Comparison of ENCODE assay signal across 8 cellular contexts in the genomic region with DNA sequence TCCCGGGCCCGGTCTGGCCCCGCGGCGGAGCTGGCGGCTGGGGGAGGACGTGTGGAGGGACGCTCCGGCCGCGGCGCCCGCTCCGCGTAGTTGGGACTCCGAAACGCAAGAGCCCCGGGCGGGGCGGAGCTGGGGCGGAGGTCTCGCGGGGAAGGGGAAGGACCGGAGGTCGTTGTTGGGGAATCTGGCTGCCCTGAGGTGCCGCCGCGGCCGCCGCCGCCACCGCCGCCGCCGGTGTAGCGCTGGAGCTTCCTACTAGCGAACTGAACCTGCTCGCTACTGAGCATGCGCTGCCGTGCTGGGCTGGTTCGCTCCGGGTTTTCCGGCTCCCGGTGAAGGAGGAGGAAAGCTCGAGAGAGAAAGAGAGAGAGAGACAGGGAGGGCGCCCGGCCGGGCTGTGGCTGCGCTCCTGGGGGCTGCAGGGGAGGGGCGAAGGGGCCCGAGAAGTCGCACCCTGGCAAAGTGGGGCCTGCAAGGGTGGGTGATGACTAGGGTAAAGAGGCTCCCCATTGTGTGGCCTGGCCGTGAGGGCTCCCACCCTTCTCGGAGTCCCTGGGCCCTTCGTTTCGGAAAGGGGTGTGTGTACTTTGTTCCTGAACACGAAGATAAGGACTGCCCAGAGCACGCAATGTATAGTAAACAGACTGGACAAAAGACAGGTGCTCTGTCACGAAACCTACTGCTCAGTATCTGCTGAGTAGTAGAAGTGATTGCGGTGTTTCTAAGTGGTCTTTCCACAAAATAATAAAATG. TPM values are rescaled to one million over a fixed set of nuclear protein-coding genes. Genes with fewer than 3 reads are reported as not detected.
DNase-seq lines count a peak whose midpoint lies in the region; ATAC-seq and TF ChIP-seq lines count a peak whose summit lies in the region.

A gene (minus strand): TSS at position 281 of the 752 bp plus-strand sequence. CDS start 629 bp downstream, outside the sequence.

- H3K27me3 Mint-ChIP-seq in T-cell = no peaks in the 10 kb centered on the region

- H3K9me3 Mint-ChIP-seq in T-cell = no peaks in the 10 kb centered on the region

- H3K4me3 Mint-ChIP-seq in T-cell = peak within 1 kb of the TSS; percentile 90 to 98 (median 93)

- TF ChIP-seq CTCF in GM13977 (IDR thresholded peaks at IDR 0.05; ENCODE audit: extremely low read depth, insufficient read depth, missing control alignments) (no peak), transverse colon (IDR thresholded peaks at IDR 0.05) (no peak)

- H3K4me1 ChIP-seq in transverse colon = peaks cover 18 to 67% (median 35%) of the 10 kb centered on the region in 4 donors

- H3K36me3 Mint-ChIP-seq in T-cell = peaks cover 28% of the 10 kb centered on the region

- H3K27ac ChIP-seq in adipose tissue (ENCODE audit: low read depth, low read length) (peak within 1 kb of the TSS; percentile 60), transverse colon (peak within 1 kb of the TSS; percentile 93 to 97 (median 97))

- intact Hi-C loops in cardiac septum (cut with DNase I) = loop anchor here (5.0 kb wide), 1 partner anchor 59 kb away; no protein-coding TSS in a partner anchor
- intact Hi-C loops in transverse colon (cut with DNase I; ENCODE audit: low total_unique reads) = loop anchor here (10.0 kb wide), 1 partner anchor 104 kb away; no protein-coding TSS in a partner anchor

- peak; percentile 93 for DNase-seq in GM13977 (ENCODE audit: low spot score)
- DNase-seq in NCI-H146 (lab: John Stamatoyannopoulos, UW) = peak; percentile 96
- DNase-seq in T-cell = peak; percentile 82 to 92 (median 88)
- DNase-seq in cardiac septum (ENCODE audit: low spot score) = peak; percentile 98
- DNase-seq in pons (ENCODE audit: low spot score) = peak; percentile 89
- peak; percentile 98 for DNase-seq in transverse colon

- CTCF ChIA-PET in T-cell (lab: Charles Lee) = interaction anchor here (0.5 to 3.8 kb wide), 6 partner anchors 62 to 174 kb away, joined by 3 to 32 read pairs (median 4); no protein-coding TSS in a partner anchor

- no peaks in the 10 kb centered on the region for H3K9me3 ChIP-seq in transverse colon

- peak within 1 kb of the TSS; percentile 98 for H3K27ac Mint-ChIP-seq in T-cell

- POLR2A ChIA-PET in T-cell (lab: Charles Lee) = interaction anchor here (0.6 to 1.0 kb wide), 3 partner anchors 22 to 342 kb away, joined by 3 to 14 read pairs (median 4); no protein-coding TSS in a partner anchor

- peaks cover 63 to 78% (median 73%) of the 10 kb centered on the region in 3 donors for H3K4me1 Mint-ChIP-seq in T-cell

- 1 to 2% (median 1%) methylated on average over 50 to 60 of the region's 60 CpGs for whole genome bisulfite sequencing in adipose tissue, 3 donors
- WGBS in transverse colon (ENCODE audit: low coverage in 1 of 2), 2 donors = 0 to 1% methylated on average over 10 to 38 of the region's 60 CpGs

- no peaks in the 10 kb centered on the region for H3K36me3 ChIP-seq in transverse colon

- H3K4me3 ChIP-seq in transverse colon = peak within 1 kb of the TSS; percentile 79 to 99 (median 89)

- peak; percentile 49 for ATAC-seq in HG02870 (IDR thresholded peaks at IDR 0.05; ENCODE audit: unreplicated experiment)
- ATAC-seq in T-cell (replicated peaks in 1 of 4) = peak; percentile 58 to 65 (median 60)

- TF ChIP-seq POLR2A in transverse colon (IDR thresholded peaks at IDR 0.05) = peak; percentile 96

- in situ Hi-C loops in GM13977 (cut with MboI; ENCODE audit: low pct_unique_long_range_greater_than_20kb, low sequenced_read_pairs, unreplicated experiment) (no loop called here), transverse colon (cut with MboI; ENCODE audit: low pct_ligation_motif_present in 1 of 4, low pct_unique_long_range_greater_than_20kb in 1 of 4, low sequenced_read_pairs in 3 of 4) (loop anchor here in 1 of 4 donors (10.0 kb wide), 1 partner anchor 104 kb away; no protein-coding TSS in a partner anchor)

- TF ChIP-seq EP300 in transverse colon (IDR thresholded peaks at IDR 0.05; ENCODE audit: low read depth) = no peak

- no peaks in the 10 kb centered on the region for H3K27me3 ChIP-seq in transverse colon

RNA-seq across cellular contexts. Expression of the gene that starts here (rescaled TPM):
- total RNA-seq in T-cell = 100 to 1,000 TPM in 2 of 5 donors, 10 to 100 TPM in 3; 44.3 to 138 (median 82.9) TPM
- polyA plus RNA-seq in adipose tissue = 10 to 100 TPM in 1 of 3 donors, 1 to 10 TPM in 2; 3.9 to 22.9 (median 9.2) TPM
- 27.3 TPM for total RNA-seq in cardiac septum
- 10 to 100 TPM; 13.9 to 43.8 (median 23.0) TPM for total RNA-seq in transverse colon

Comparison
In these comparisons a context has a peak if more than half of its experiments do, and no peak if none do; other contexts are left out.
1. Peak in every context shown above with its lines: DNase-seq, ATAC-seq, H3K4me3 ChIP-seq and H3K27ac ChIP-seq.